1 cellular context compared by ENCODE assay signal in the genomic region with DNA sequence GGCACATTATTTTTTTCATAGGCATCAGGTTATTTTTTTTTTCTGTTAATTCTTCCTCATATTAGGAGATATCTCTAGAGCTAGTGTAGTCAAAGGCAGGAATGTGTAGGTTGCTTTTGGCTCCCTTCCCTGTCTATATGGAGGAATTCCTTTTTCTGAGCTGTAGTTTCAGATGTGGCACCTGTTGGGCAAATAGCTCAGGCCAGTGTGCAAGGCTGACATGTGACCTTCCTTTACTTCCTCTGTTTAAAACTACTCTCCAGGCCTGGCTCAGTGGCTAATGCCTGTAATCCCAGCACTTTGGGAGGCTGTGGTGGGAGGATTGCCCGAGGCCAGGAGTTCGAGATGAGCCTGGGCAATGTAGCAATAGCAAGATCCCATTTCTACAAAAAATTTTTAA.
TF ChIP-seq lines count a peak whose summit lies in the region.

No MANE protein-coding gene starts in this region.

TF ChIP-seq in HepG2, 621 proteins besides CTCF, POLR2A, EP300 and RAD21:
- TF ChIP-seq RORA (CRISPR knock-in tag; IDR thresholded peaks at IDR 0.05) (no peak), GATAD2A (CRISPR knock-in tag; IDR thresholded peaks at IDR 0.05) (no peak), ZNF446 (CRISPR knock-in tag; IDR thresholded peaks at IDR 0.05) (no peak), HDAC6 (IDR thresholded peaks at IDR 0.05; ENCODE audit: low read depth, low read length) (no peak), ZZZ3 (CRISPR knock-in tag; IDR thresholded peaks at IDR 0.05; ENCODE audit: borderline replicate concordance) (no peak), IRX3 (CRISPR knock-in tag; IDR thresholded peaks at IDR 0.05; ENCODE audit: borderline replicate concordance, low read depth) (no peak), YY1 (IDR thresholded peaks at IDR 0.05; ENCODE audit: insufficient read depth, insufficient replicate concordance, low read depth, low read length) (no peak), ZNF550 (CRISPR knock-in tag; IDR thresholded peaks at IDR 0.05; ENCODE audit: borderline replicate concordance) (no peak), PHF20 (CRISPR knock-in tag; IDR thresholded peaks at IDR 0.05) (no peak), ZNF607 (CRISPR knock-in tag; IDR thresholded peaks at IDR 0.05; ENCODE audit: borderline replicate concordance) (no peak), PAF1 (CRISPR knock-in tag; IDR thresholded peaks at IDR 0.05) (no peak), ZNF256 (CRISPR knock-in tag; conservative IDR thresholded peaks at IDR 0.05) (no peak), ZC3H13 (CRISPR knock-in tag; IDR thresholded peaks at IDR 0.05) (no peak), ZNF704 (CRISPR knock-in tag; IDR thresholded peaks at IDR 0.05; ENCODE audit: borderline replicate concordance) (no peak), SMAD9 (CRISPR knock-in tag; IDR thresholded peaks at IDR 0.05) (no peak), E2F2 (CRISPR knock-in tag; IDR thresholded peaks at IDR 0.05; ENCODE audit: borderline replicate concordance) (no peak)
- TF ChIP-seq, protein P1, sequence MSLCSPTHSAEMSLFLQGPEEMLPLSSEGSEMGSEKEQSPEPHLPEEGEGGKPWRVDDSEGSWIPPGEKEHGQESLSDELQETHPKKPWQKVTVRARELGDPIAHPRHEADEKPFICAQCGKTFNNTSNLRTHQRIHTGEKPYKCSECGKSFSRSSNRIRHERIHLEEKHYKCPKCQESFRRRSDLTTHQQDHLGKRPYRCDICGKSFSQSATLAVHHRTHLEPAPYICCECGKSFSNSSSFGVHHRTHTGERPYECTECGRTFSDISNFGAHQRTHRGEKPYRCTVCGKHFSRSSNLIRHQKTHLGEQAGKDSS (CRISPR knock-in tag; IDR thresholded peaks at IDR 0.05; ENCODE audit: borderline replicate concordance, low read depth), result no peak
- TF ChIP-seq, protein P2, sequence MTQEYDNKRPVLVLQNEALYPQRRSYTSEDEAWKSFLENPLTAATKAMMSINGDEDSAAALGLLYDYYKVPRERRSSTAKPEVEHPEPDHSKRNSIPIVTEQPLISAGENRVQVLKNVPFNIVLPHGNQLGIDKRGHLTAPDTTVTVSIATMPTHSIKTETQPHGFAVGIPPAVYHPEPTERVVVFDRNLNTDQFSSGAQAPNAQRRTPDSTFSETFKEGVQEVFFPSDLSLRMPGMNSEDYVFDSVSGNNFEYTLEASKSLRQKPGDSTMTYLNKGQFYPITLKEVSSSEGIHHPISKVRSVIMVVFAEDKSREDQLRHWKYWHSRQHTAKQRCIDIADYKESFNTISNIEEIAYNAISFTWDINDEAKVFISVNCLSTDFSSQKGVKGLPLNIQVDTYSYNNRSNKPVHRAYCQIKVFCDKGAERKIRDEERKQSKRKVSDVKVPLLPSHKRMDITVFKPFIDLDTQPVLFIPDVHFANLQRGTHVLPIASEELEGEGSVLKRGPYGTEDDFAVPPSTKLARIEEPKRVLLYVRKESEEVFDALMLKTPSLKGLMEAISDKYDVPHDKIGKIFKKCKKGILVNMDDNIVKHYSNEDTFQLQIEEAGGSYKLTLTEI (CRISPR knock-in tag; conservative IDR thresholded peaks at IDR 0.05), result no peak
- TF ChIP-seq, protein P3, sequence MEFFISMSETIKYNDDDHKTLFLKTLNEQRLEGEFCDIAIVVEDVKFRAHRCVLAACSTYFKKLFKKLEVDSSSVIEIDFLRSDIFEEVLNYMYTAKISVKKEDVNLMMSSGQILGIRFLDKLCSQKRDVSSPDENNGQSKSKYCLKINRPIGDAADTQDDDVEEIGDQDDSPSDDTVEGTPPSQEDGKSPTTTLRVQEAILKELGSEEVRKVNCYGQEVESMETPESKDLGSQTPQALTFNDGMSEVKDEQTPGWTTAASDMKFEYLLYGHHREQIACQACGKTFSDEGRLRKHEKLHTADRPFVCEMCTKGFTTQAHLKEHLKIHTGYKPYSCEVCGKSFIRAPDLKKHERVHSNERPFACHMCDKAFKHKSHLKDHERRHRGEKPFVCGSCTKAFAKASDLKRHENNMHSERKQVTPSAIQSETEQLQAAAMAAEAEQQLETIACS (CRISPR knock-in tag; IDR thresholded peaks at IDR 0.05), result no peak
